In the genomic region with DNA sequence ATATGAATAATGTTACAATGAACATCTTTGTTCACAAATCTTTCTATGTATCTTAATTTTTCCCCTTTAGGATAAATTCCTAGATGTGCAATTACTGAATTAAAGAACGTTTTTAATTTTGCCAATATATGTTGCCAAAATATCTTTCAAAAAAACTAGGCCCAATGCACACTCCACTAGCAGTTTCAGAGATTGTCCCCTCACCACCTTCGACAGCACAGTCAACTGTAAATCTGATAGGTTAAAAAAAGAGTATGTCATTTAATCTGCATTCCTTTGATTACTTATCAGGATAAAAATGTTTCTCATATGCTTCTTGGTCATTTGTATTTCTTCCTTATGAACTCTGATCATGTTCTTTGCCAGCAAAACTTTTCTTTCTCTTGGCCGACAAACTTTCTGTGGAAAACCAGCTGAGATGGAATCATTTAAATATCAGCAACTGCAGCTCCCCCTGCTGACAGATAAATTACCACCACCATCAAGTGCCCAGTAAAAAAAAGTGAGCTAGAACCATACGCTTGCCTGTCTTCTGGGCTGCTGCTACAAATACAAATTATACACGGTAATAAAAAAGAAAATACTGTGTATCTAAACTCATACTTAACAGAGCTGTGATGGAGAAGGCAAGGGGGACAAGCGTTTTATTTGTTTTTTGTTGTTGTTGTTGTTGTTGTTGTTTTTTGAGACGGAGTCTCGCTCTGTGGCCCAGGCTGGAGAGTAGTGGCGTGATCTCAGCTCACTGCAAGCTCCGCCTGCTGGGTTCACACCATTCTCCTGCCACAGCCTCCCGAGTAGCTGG, we compare ENCODE assay signal across 8 cellular contexts. TPM values are rescaled to one million over a fixed set of nuclear protein-coding genes. Genes with fewer than 3 reads are reported as not detected.
A peak's percentile ranks its signal among the peaks of the same experiment; 100 is the strongest.
DNase-seq lines count a peak whose midpoint lies in the region; ATAC-seq and TF ChIP-seq lines count a peak whose summit lies in the region.

No MANE protein-coding gene starts in this region.

- H3K27me3 Mint-ChIP-seq in GM23338 (ENCODE audit: insufficient read depth, low read depth, poor library complexity) (no peaks in the 10 kb centered on the region), endodermal cell (ENCODE audit: insufficient read depth) (no peaks in the 10 kb centered on the region)

- no peak overlapping the region for H3K4me3 ChIP-seq in AG10803 (ENCODE audit: low read length)
- no peak overlapping the region for H3K4me3 ChIP-seq in GM23338
- H3K4me3 ChIP-seq in endodermal cell (ENCODE audit: low read length): no peak overlapping the region
- no peak overlapping the region for H3K4me3 ChIP-seq in testis

- no peaks in the 10 kb centered on the region for H3K9me3 Mint-ChIP-seq in GM23338
- no peaks in the 10 kb centered on the region for H3K9me3 Mint-ChIP-seq in endodermal cell

- no peak overlapping the region for H3K4me3 Mint-ChIP-seq in GM23338
- no peak overlapping the region for H3K4me3 Mint-ChIP-seq in endodermal cell

- peaks cover 84% of the 10 kb centered on the region for H3K79me2 ChIP-seq in GM23338 (replicated peaks; ENCODE audit: insufficient read depth)

- H3K27ac ChIP-seq in GM23338 (ENCODE audit: low read depth): no peak overlapping the region
- no peak overlapping the region for H3K27ac ChIP-seq in endodermal cell (ENCODE audit: low read depth, low read length)
- H3K27ac ChIP-seq in testis: no peak overlapping the region

- no peak overlapping the region for H3K4me2 ChIP-seq in GM23338

- DNase-seq in AG10803 (ENCODE audit: low read depth): peak; percentile 87
- DNase-seq in GM23338 (ENCODE audit: low spot score): peak; percentile 96
- peak; percentile 77 to 79 for DNase-seq in NCI-H524 (lab: John Stamatoyannopoulos, UW)
- DNase-seq in activated CD4-positive, alpha-beta T cell treated with anti-CD3 and anti-CD28 coated beads, Interleukin-2, amount 50 U/mL, for 1 hour: peak; percentile 60
- DNase-seq in endodermal cell: peak; percentile 87
- peak; percentile 35 for DNase-seq in middle frontal gyrus (ENCODE audit: extremely low spot score, low spot score)
- DNase-seq in testis: peak; percentile 83

- no peak for TF ChIP-seq POLR2A in testis (IDR thresholded peaks at IDR 0.05)

- H3K27me3 ChIP-seq in GM23338 (ENCODE audit: insufficient read depth) (no peaks in the 10 kb centered on the region), endodermal cell (ENCODE audit: control insufficient read depth, insufficient read depth, low read length, poor library complexity, severe bottlenecking) (no peaks in the 10 kb centered on the region), testis (no peaks in the 10 kb centered on the region)

- no peaks in the 10 kb centered on the region for H3K4me1 ChIP-seq in GM23338 (ENCODE audit: insufficient read depth)
- H3K4me1 ChIP-seq in endodermal cell (ENCODE audit: control insufficient read depth, insufficient read depth, low read length): no peaks in the 10 kb centered on the region
- no peaks in the 10 kb centered on the region for H3K4me1 ChIP-seq in testis

- peaks cover 16% of the 10 kb centered on the region for H3F3A ChIP-seq in GM23338 (replicated peaks; ENCODE audit: low read depth)

- H3K9me2 ChIP-seq in GM23338 (ENCODE audit: insufficient read depth): no peaks in the 10 kb centered on the region

- H2AFZ ChIP-seq in GM23338: no peak overlapping the region

- WGBS in endodermal cell (ENCODE audit: insufficient coverage in 1 of 2, insufficient read length in 1 of 2), 2 experiments: 82 to 88% methylated on average over 5 to 11 of the region's 11 CpGs
- whole genome bisulfite sequencing in testis, 2 donors: 55 to 56% methylated on average over 11 of the region's 11 CpGs

- TF ChIP-seq CTCF in AG10803 (conservative IDR thresholded peaks at IDR 0.05; ENCODE audit: low read length): peak; percentile 86
- TF ChIP-seq CTCF in GM23338 (conservative IDR thresholded peaks at IDR 0.05; ENCODE audit: low read depth in 2 of 2): peak; percentile 88 to 100
- peak; percentile 93 for TF ChIP-seq CTCF in endodermal cell (conservative IDR thresholded peaks at IDR 0.05)
- TF ChIP-seq CTCF in testis (IDR thresholded peaks at IDR 0.05): peak; percentile 68 to 83 (median 72)

- no peak overlapping the region for H3K9ac ChIP-seq in endodermal cell (ENCODE audit: extremely low read depth, low read length, poor library complexity, severe bottlenecking)

- H3K36me3 Mint-ChIP-seq in GM23338 (ENCODE audit: low read depth) (peaks cover 55% of the 10 kb centered on the region), endodermal cell (ENCODE audit: low read depth) (peaks cover 58% of the 10 kb centered on the region)

- ATAC-seq in GM23338 (peak; percentile 91), GM18520 (IDR thresholded peaks at IDR 0.05; ENCODE audit: unreplicated experiment) (no peak)

- H3K27ac Mint-ChIP-seq in GM23338 (no peak overlapping the region), endodermal cell (no peak overlapping the region)

- H3K4me1 Mint-ChIP-seq in GM23338 (peaks cover 6% of the 10 kb centered on the region; the same call in 2 of the 3 replicates), endodermal cell (peaks cover 4% of the 10 kb centered on the region)

- H3K9me3 ChIP-seq in endodermal cell (ENCODE audit: control insufficient read depth, low read length) (no peaks in the 10 kb centered on the region), testis (no peaks in the 10 kb centered on the region)

- H3K36me3 ChIP-seq in GM23338 (ENCODE audit: insufficient read depth): peaks cover 14% of the 10 kb centered on the region; the same call in 1 of the 2 replicates
- peaks cover 24% of the 10 kb centered on the region for H3K36me3 ChIP-seq in endodermal cell (ENCODE audit: control insufficient read depth, insufficient read depth, low read length)
- H3K36me3 ChIP-seq in testis (ENCODE audit: low read depth, missing control alignments): no peaks in the 10 kb centered on the region

- peaks cover 57% of the 10 kb centered on the region for H4K20me1 ChIP-seq in GM23338 (replicated peaks; ENCODE audit: insufficient read depth)

- intact Hi-C loops in testis (cut with DNase I; ENCODE audit: low total_unique reads): no loop called here

TF ChIP-seq in GM23338, 12 proteins besides CTCF, POLR2A, EP300 and RAD21 (continues in another document):
- TF ChIP-seq, protein P1, sequence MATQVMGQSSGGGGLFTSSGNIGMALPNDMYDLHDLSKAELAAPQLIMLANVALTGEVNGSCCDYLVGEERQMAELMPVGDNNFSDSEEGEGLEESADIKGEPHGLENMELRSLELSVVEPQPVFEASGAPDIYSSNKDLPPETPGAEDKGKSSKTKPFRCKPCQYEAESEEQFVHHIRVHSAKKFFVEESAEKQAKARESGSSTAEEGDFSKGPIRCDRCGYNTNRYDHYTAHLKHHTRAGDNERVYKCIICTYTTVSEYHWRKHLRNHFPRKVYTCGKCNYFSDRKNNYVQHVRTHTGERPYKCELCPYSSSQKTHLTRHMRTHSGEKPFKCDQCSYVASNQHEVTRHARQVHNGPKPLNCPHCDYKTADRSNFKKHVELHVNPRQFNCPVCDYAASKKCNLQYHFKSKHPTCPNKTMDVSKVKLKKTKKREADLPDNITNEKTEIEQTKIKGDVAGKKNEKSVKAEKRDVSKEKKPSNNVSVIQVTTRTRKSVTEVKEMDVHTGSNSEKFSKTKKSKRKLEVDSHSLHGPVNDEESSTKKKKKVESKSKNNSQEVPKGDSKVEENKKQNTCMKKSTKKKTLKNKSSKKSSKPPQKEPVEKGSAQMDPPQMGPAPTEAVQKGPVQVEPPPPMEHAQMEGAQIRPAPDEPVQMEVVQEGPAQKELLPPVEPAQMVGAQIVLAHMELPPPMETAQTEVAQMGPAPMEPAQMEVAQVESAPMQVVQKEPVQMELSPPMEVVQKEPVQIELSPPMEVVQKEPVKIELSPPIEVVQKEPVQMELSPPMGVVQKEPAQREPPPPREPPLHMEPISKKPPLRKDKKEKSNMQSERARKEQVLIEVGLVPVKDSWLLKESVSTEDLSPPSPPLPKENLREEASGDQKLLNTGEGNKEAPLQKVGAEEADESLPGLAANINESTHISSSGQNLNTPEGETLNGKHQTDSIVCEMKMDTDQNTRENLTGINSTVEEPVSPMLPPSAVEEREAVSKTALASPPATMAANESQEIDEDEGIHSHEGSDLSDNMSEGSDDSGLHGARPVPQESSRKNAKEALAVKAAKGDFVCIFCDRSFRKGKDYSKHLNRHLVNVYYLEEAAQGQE (IDR thresholded peaks at IDR 0.05; ENCODE audit: unreplicated experiment): no peak
- no peak for TF ChIP-seq EZH2phosphoT487 (IDR thresholded peaks at IDR 0.05; ENCODE audit: unreplicated experiment)
- TF ChIP-seq ZNF331 (CRISPR knock-in tag; IDR thresholded peaks at IDR 0.05; ENCODE audit: low read depth): no peak
- no peak for TF ChIP-seq JUNB (IDR thresholded peaks at IDR 0.05; ENCODE audit: unreplicated experiment)
- no peak for TF ChIP-seq NANOG (IDR thresholded peaks at IDR 0.05; ENCODE audit: borderline replicate concordance)
- TF ChIP-seq POLR2AphosphoS5 (IDR thresholded peaks at IDR 0.05; ENCODE audit: low read depth): no peak

RNA-seq across cellular contexts. Expression of a gene that starts 19.6 kb away (rescaled TPM):
- 167 and 206 TPM in 2 replicates for total RNA-seq in GM23338 (2014; rRNA removed; shearing (Covaris generic))
- polyA plus RNA-seq in GM23338 (2016; fragmentation: Nextera tagmentation; extraction: Ambion mirVana): 43.6 and 49.0 TPM in 2 replicates
- total RNA-seq in endodermal cell: 100 to 1,000 TPM; 137 to 144 TPM
- 51.0 TPM for polyA plus RNA-seq in endodermal cell (2013, experiment 1 of 2)
- 47.0 TPM for polyA plus RNA-seq in endodermal cell (2013, experiment 2 of 2)
- 100 to 1,000 TPM; 152 to 158 TPM for total RNA-seq in testis
- 70.3 TPM for polyA plus RNA-seq in testis (ENCODE audit: insufficient read depth, low read depth, low replicate concordance)

Comparison
In these comparisons a context has a peak if more than half of its experiments do, and no peak if none do; other contexts are left out.
1. DNase-seq: peak in every context shown above with its lines; median percentile 96 in GM23338; 87 in AG10803; 87 in endodermal cell; 83 in testis; 78 in NCI-H524; 60 in activated CD4-positive, alpha-beta T cell treated with anti-CD3 and anti-CD28 coated beads, Interleukin-2, amount 50 U/mL, for 1 hour; 35 in middle frontal gyrus.